In genomic region chr19:2610637-2611482, GRCh38 we compare ENCODE assay signal across 8 cellular contexts.
DNase-seq lines count a peak whose midpoint lies in the region; ATAC-seq and TF ChIP-seq lines count a peak whose summit lies in the region.

No MANE protein-coding gene starts in this region.

- intact Hi-C loops in left lung (cut with DNase I) = no loop called here

- CTCF ChIA-PET in HEK293 (lab: Yijun Ruan, JAX) = interaction anchor here (0.6 to 4.8 kb wide), 26 partner anchors 9 to 601 kb away, joined by 3 to 43 read pairs (median 4); partner anchors contain the start of genes GADD45B and PEAK3

- POLR2A ChIA-PET in HEK293 (lab: Yijun Ruan, JAX) = interaction anchor here (0.6 to 6.6 kb wide), 17 partner anchors 10 to 217 kb away, joined by 3 to 251 read pairs (median 6); partner anchors contain the start of genes GADD45B, LMNB2 and TIMM13

- peak overlapping the region; percentile 35 for H3K4me3 ChIP-seq in HEK293 (ENCODE audit: low read depth, low read length)
- peak overlapping the region; percentile 24 to 43 for H3K4me3 ChIP-seq in left lung

- no peaks in the 10 kb centered on the region for H3K9me3 ChIP-seq in HEK293 (ENCODE audit: control insufficient read depth, insufficient read depth, low read depth, low read length)
- no peaks in the 10 kb centered on the region for H3K9me3 ChIP-seq in left lung

- H3K36me3 ChIP-seq in HEK293 (ENCODE audit: control insufficient read depth in 2 of 2, insufficient read depth in 1 of 2, low read length in 2 of 2) (no peaks in the 10 kb centered on the region), left lung (no peaks in the 10 kb centered on the region)

- H3K27ac ChIP-seq in HEK293 (ENCODE audit: extremely low read depth, low read depth, low read length) (no peak overlapping the region), cingulate gyrus (ENCODE audit: low read depth, low read length) (peak overlapping the region; percentile 29), left lung (peak overlapping the region; percentile 82 to 85)

- peak; percentile 95 for TF ChIP-seq CTCF in HEK293 (tag by site-specific recombination; IDR thresholded peaks at IDR 0.05)
- TF ChIP-seq CTCF in left lung (IDR thresholded peaks at IDR 0.05) = peak; percentile 95 to 98

- H3K4me1 ChIP-seq in HEK293 (ENCODE audit: control insufficient read depth, insufficient read depth, low read length) = no peaks in the 10 kb centered on the region
- H3K4me1 ChIP-seq in left lung = peaks cover 5 to 53% of the 10 kb centered on the region in 2 donors

- peak; percentile 97 for ATAC-seq in left lung

- H3K27me3 ChIP-seq in left lung = no peaks in the 10 kb centered on the region

- DNase-seq in EH (ENCODE audit: low read depth) (peak; percentile 96), NCI-H2029 treated with DMSO at 0.1 percent for 48 hours (lab: John Stamatoyannopoulos, UW) (peak; percentile 51), left lung (peak; percentile 94 to 99), cortex of kidney (lab: John Stamatoyannopoulos, UW) (no peak)
- DNase-seq in activated CD4-positive, alpha-beta T cell treated with anti-CD3 and anti-CD28 coated beads for 4 hours = peak; percentile 85 to 93
- DNase-seq in stimulated activated CD4-positive, alpha-beta T cell treated with anti-CD3 and anti-CD28 coated beads, Interleukin-1b, Interleukin-23, amount 100 ng/mL, for 48 hours = peak; percentile 83

TF ChIP-seq in HEK293, 187 proteins besides CTCF, POLR2A, EP300 and RAD21 (continues in another document):
- TF ChIP-seq KLF9 (tag by site-specific recombination; IDR thresholded peaks at IDR 0.05; ENCODE audit: low read depth) (0 out of 2 replicates have a peak, but pooled peaks have one; percentile 26), KLF8 (tag by site-specific recombination; IDR thresholded peaks at IDR 0.05) (peak; percentile 66; the same call in 1 of the 2 replicates), INSM2 (tag by site-specific recombination; IDR thresholded peaks at IDR 0.05) (0 out of 2 replicates have a peak, but pooled peaks have one; percentile 56), ZNF660 (tag by site-specific recombination; IDR thresholded peaks at IDR 0.05) (peak; percentile 85), ZNF121 (tag by site-specific recombination; IDR thresholded peaks at IDR 0.05) (peak; percentile 97), ZBTB7A (tag by site-specific recombination; IDR thresholded peaks at IDR 0.05; ENCODE audit: low read depth) (peak; percentile 33; the same call in 1 of the 2 replicates), ZNF785 (tag by site-specific recombination; IDR thresholded peaks at IDR 0.05) (0 out of 2 replicates have a peak, but pooled peaks have one; percentile 34), ZNF398 (tag by site-specific recombination; IDR thresholded peaks at IDR 0.05) (peak; percentile 22; the same call in 1 of the 2 replicates), ZNF629 (tag by site-specific recombination; IDR thresholded peaks at IDR 0.05) (peak; percentile 63), IKZF3 (tag by site-specific recombination; IDR thresholded peaks at IDR 0.05) (peak; percentile 97), ZFP37 (tag by site-specific recombination; IDR thresholded peaks at IDR 0.05) (peak; percentile 57; the same call in 1 of the 2 replicates), ZBTB48 (tag by site-specific recombination; IDR thresholded peaks at IDR 0.05) (peak; percentile 67; the same call in 1 of the 2 replicates), SP7 (tag by site-specific recombination; IDR thresholded peaks at IDR 0.05) (peak; percentile 72), ZNF394 (tag by site-specific recombination; IDR thresholded peaks at IDR 0.05; ENCODE audit: borderline replicate concordance) (peak; percentile 51; the same call in 1 of the 2 replicates), BCL11B (tag by site-specific recombination; IDR thresholded peaks at IDR 0.05; ENCODE audit: low read depth) (peak; percentile 90), ZNF843 (tag by site-specific recombination; IDR thresholded peaks at IDR 0.05) (no peak), BCL11A (tag by site-specific recombination; IDR thresholded peaks at IDR 0.05; ENCODE audit: low read depth) (peak; percentile 24; the same call in 1 of the 2 replicates), ZNF311 (tag by site-specific recombination; IDR thresholded peaks at IDR 0.05; ENCODE audit: borderline replicate concordance) (no peak), KLF1 (tag by site-specific recombination; IDR thresholded peaks at IDR 0.05) (peak; percentile 63), ZNF623 (tag by site-specific recombination; IDR thresholded peaks at IDR 0.05) (no peak), ZNF184 (tag by site-specific recombination; IDR thresholded peaks at IDR 0.05) (peak; percentile 47; the same call in 1 of the 2 replicates), KLF17 (tag by site-specific recombination; IDR thresholded peaks at IDR 0.05) (peak; percentile 32; the same call in 1 of the 2 replicates), HIC1 (tag by site-specific recombination; IDR thresholded peaks at IDR 0.05) (peak; percentile 30; the same call in 1 of the 2 replicates), ZNF600 (tag by site-specific recombination; IDR thresholded peaks at IDR 0.05) (peak; percentile 88), ZIC2 (tag by site-specific recombination; IDR thresholded peaks at IDR 0.05) (peak; percentile 79)
